In genomic region chr13:32117696-32118095, GRCh38 we compare ENCODE assay signal across 15 cellular contexts.
DNase-seq lines count a peak whose midpoint lies in the region; ATAC-seq, FAIRE-seq and TF ChIP-seq lines count a peak whose summit lies in the region.
"Had no signal": no experiment of that assay in that cellular context is flagged by ENCODE, and none has a peak within 500 bp of the region (broad histone marks: within the 10 kb centered on the region; RNA-seq: fewer than 3 reads in every experiment).

No MANE protein-coding gene starts in this region.

- intact Hi-C loops in testis (cut with DNase I; ENCODE audit: low total_unique reads) = no loop called here

- ATAC-seq in HG02840 (IDR thresholded peaks at IDR 0.05; ENCODE audit: low FRiP score, unreplicated experiment) = no peak
- ATAC-seq: Panc1 had no signal

- H3K27ac ChIP-seq in right atrium auricular region (peak overlapping the region; percentile 60 to 76), testis (no peak overlapping the region)

- H3K4me1 ChIP-seq in right atrium auricular region (peaks cover 0 to 26% of the 10 kb centered on the region in 2 donors), testis (no peaks in the 10 kb centered on the region)

- no peak for TF ChIP-seq CTCF in right atrium auricular region (IDR thresholded peaks at IDR 0.05)
- TF ChIP-seq CTCF in testis (IDR thresholded peaks at IDR 0.05) = no peak
- no peak for TF ChIP-seq CTCF in D721Med (IDR thresholded peaks at IDR 0.05; ENCODE audit: insufficient read depth, missing control alignments)

- FAIRE-seq in D721Med (lab: Jason Lieb, UNC) = no peak

- no peak for TF ChIP-seq POLR2A in testis (IDR thresholded peaks at IDR 0.05)

- H3K9me3 ChIP-seq in right atrium auricular region = no peaks in the 10 kb centered on the region
- H3K9me3 ChIP-seq in testis = no peaks in the 10 kb centered on the region

- DNase-seq in HT-29 (ENCODE audit: low spot score) (peak; percentile 65), SKM-1 treated with dmso at 0.1 percent for 144 hours (lab: John Stamatoyannopoulos, UW; ENCODE audit: unreplicated experiment) (peak; percentile 84), right atrium auricular region (ENCODE audit: low spot score) (peak; percentile 65), testis (peak; percentile 40), D721Med (ENCODE audit: insufficient read length, low spot score) (no peak), epidermal melanocyte (ENCODE audit: insufficient read length, low spot score) (no peak), KG1 (lab: John Stamatoyannopoulos, UW) (no peak)
- DNase-seq: activated CD4-positive, alpha-beta memory T cell treated with anti-CD3 and anti-CD28 coated beads, Interleukin-2, amount 10 ng/mL, durations not matched to agents 7 days and 5 days; anterior cingulate cortex; DND-41; dorsolateral prefrontal cortex; NCI-H446 treated with DMSO at 0.1 percent for 48 hours; stimulated activated CD4-positive, alpha-beta T cell treated with anti-CD3 and anti-CD28 coated beads, Interleukin-15, amount 100 ng/mL, for 24 hours had no signal

- H3K27me3 ChIP-seq in right atrium auricular region = no peaks in the 10 kb centered on the region
- no peaks in the 10 kb centered on the region for H3K27me3 ChIP-seq in testis
- H3K27me3 ChIP-seq: dorsolateral prefrontal cortex had no signal

- 60 to 70% methylated on average over 6 of the region's 6 CpGs for WGBS in testis, 2 donors

- H3K4me3 ChIP-seq in right atrium auricular region (no peak overlapping the region), testis (no peak overlapping the region)
- H3K4me3 ChIP-seq: dorsolateral prefrontal cortex had no signal

- H3K36me3 ChIP-seq in right atrium auricular region (no peaks in the 10 kb centered on the region), testis (ENCODE audit: low read depth, missing control alignments) (no peaks in the 10 kb centered on the region)

Comparison
In these comparisons a context has a peak if more than half of its experiments do, and no peak if none do; other contexts are left out.
1. DNase-seq: peak in HT-29 (single experiment), SKM-1 treated with dmso at 0.1 percent for 144 hours (single experiment), right atrium auricular region (single experiment) and testis (single experiment); none in D721Med (single experiment), epidermal melanocyte (single experiment) and KG1 (single experiment).
2. H3K27ac ChIP-seq: peak in right atrium auricular region (2 of 2); none in testis (0 of 2).